8 cellular contexts compared by ENCODE assay signal in genomic region chr1:31064115-31064514, GRCh38. TPM values are rescaled to one million over a fixed set of nuclear protein-coding genes. Genes with fewer than 3 reads are reported as not detected.
DNase-seq lines count a peak whose midpoint lies in the region; ATAC-seq, FAIRE-seq and TF ChIP-seq lines count a peak whose summit lies in the region.

No MANE protein-coding gene starts in this region.

- DNase-seq in DND-41: no peak
- peak; percentile 41 for DNase-seq in OCI-M1 (lab: John Stamatoyannopoulos, UW)
- DNase-seq in epithelial cell of proximal tubule (ENCODE audit: low read depth): no peak
- DNase-seq in pancreas: no peak
- DNase-seq in MV-4-11 (lab: John Stamatoyannopoulos, UW): no peak
- DNase-seq in RWPE1 (ENCODE audit: low spot score): no peak

- peaks cover 20% of the 10 kb centered on the region for H3K36me3 ChIP-seq in DND-41 (ENCODE audit: insufficient read depth, low read length)
- peaks cover 0 to under 1% (median 0%) of the 10 kb centered on the region in 3 donors for H3K36me3 ChIP-seq in pancreas

- H3K4me3 ChIP-seq in DND-41 (ENCODE audit: low read depth in 1 of 2, low read length in 2 of 2) (peak overlapping the region; percentile 91 to 99), epithelial cell of proximal tubule (ENCODE audit: low read depth, low read length) (peak overlapping the region; percentile 97), pancreas (peak overlapping the region in 3 of 4 donors; percentile 63 to 73 (median 63))

- no peaks in the 10 kb centered on the region for H3K9me3 ChIP-seq in DND-41 (ENCODE audit: insufficient read depth, low read length, severe bottlenecking)
- H3K9me3 ChIP-seq in pancreas: no peaks in the 10 kb centered on the region

- no peak overlapping the region for H2AFZ ChIP-seq in DND-41 (ENCODE audit: low read depth, low read length)

- intact Hi-C loops in pancreas (cut with DNase I): no loop called here

- POLR2A ChIA-PET in RWPE1 (lab: Yijun Ruan, JAX; ENCODE audit: low non-redundant PET): no interaction called here

- H3K79me2 ChIP-seq in DND-41 (ENCODE audit: insufficient read depth, low read length): peaks cover 64% of the 10 kb centered on the region

- H3K4me2 ChIP-seq in DND-41 (ENCODE audit: insufficient read depth, low read length): peak overlapping the region; percentile 76

- no peak for FAIRE-seq in pancreas (lab: Jason Lieb, UNC)

- H3K4me1 ChIP-seq in DND-41 (ENCODE audit: insufficient read depth, low read length): peaks cover 37% of the 10 kb centered on the region
- peaks cover 23 to 28% (median 25%) of the 10 kb centered on the region in 3 donors for H3K4me1 ChIP-seq in pancreas

- CTCF ChIA-PET in RWPE1 (lab: Yijun Ruan, JAX): interaction anchor here (0.6 kb wide), 1 partner anchor 108 kb away, joined by 3 read pairs; no protein-coding TSS in a partner anchor

- 0 to 1% methylated on average over 6 of the region's 6 CpGs for WGBS in pancreas, 2 donors

- H3K27ac ChIP-seq in DND-41 (ENCODE audit: low read length) (peak overlapping the region; percentile 98), pancreas (peak overlapping the region in 3 of 4 donors; percentile 88 to 97 (median 97)), RWPE1 (no peak overlapping the region)

- ATAC-seq in DND-41 (ENCODE audit: insufficient read depth, low read depth) (no peak), pancreas (no peak), GM21737 (IDR thresholded peaks at IDR 0.05; ENCODE audit: unreplicated experiment) (no peak), GM21360 (IDR thresholded peaks at IDR 0.05; ENCODE audit: unreplicated experiment) (no peak)

- peak overlapping the region; percentile 98 for H3K9ac ChIP-seq in DND-41 (ENCODE audit: low read depth, low read length)

- no peak for TF ChIP-seq CTCF in DND-41 (IDR thresholded peaks at IDR 0.05; ENCODE audit: borderline replicate concordance, extremely low read depth, low read length, poor library complexity, severe bottlenecking)
- TF ChIP-seq CTCF in epithelial cell of proximal tubule (conservative IDR thresholded peaks at IDR 0.05; ENCODE audit: low read depth, low read length): no peak
- no peak for TF ChIP-seq CTCF in pancreas (IDR thresholded peaks at IDR 0.05)
- no peak for TF ChIP-seq CTCF in RWPE1 (conservative IDR thresholded peaks at IDR 0.05; ENCODE audit: low read depth)

- no peaks in the 10 kb centered on the region for H3K27me3 ChIP-seq in DND-41 (ENCODE audit: insufficient read depth, low read length, poor library complexity)
- H3K27me3 ChIP-seq in pancreas: no peaks in the 10 kb centered on the region

- peaks cover 51% of the 10 kb centered on the region for H4K20me1 ChIP-seq in DND-41 (ENCODE audit: insufficient read depth, low read length)

RNA-seq across cellular contexts. Expression of gene PUM1, which starts 1.4 kb away (rescaled TPM):
- total RNA-seq in epithelial cell of proximal tubule (42.4 and 51.4 TPM in 2 replicates), pancreas (10 to 100 TPM; 35.5 to 75.8 (median 46.4) TPM)
- 10 to 100 TPM; 16.9 to 21.1 TPM for polyA plus RNA-seq in pancreas
